Comparison of ENCODE assay signal across 22 cellular contexts in genomic region chr1:97989094-97989680, GRCh38.
DNase-seq lines count a peak whose midpoint lies in the region; TF ChIP-seq lines count a peak whose summit lies in the region.
"Had no signal": no experiment of that assay in that cellular context is flagged by ENCODE, and none has a peak within 500 bp of the region (broad histone marks: within the 10 kb centered on the region; RNA-seq: fewer than 3 reads in every experiment).

No MANE protein-coding gene starts in this region.

- intact Hi-C loops in dorsolateral prefrontal cortex (cut with DNase I), result no loop called here

- DNase-seq in AG10803 (ENCODE audit: low read depth) (peak; percentile 22), HS-5 (ENCODE audit: low read depth) (peak; percentile 56), amniotic epithelial cell (ENCODE audit: low read depth) (peak; percentile 74), fibroblast of pulmonary artery (ENCODE audit: low read depth) (peak; percentile 44), Kasumi-1 (lab: John Stamatoyannopoulos, UW) (no peak), SW 1271 (lab: John Stamatoyannopoulos, UW) (no peak), NCI-H2196 (lab: John Stamatoyannopoulos, UW; ENCODE audit: unreplicated experiment) (no peak), dorsolateral prefrontal cortex (no peak)
- DNase-seq: ACHN; activated CD4-positive, alpha-beta memory T cell treated with anti-CD3 and anti-CD28 coated beads for 36 hours; activated gamma-delta T cell; activated naive CD8-positive, alpha-beta T cell treated with anti-CD3 and anti-CD28 coated beads, Interleukin-2, amount 50 U/mL, for 24 hours; gastrocnemius medialis; H9; hypothalamus; islet precursor cell; NCI-H1048; NCI-H1930; NCI-H446 had no signal

- TF ChIP-seq CTCF in AG10803 (conservative IDR thresholded peaks at IDR 0.05; ENCODE audit: low read length) (no peak), fibroblast of pulmonary artery (IDR thresholded peaks at IDR 0.05; ENCODE audit: low read length, missing control alignments) (no peak), dorsolateral prefrontal cortex (IDR thresholded peaks at IDR 0.05 in 54 of 56, conservative IDR thresholded peaks at IDR 0.05 in 2 of 56; ENCODE audit: low read depth in 1 of 56, partially characterized antibody in 56 of 56) (no peak)

- no peak overlapping the region for H3K27ac ChIP-seq in dorsolateral prefrontal cortex
- H3K27ac ChIP-seq: C4-2B, gastrocnemius medialis, neural progenitor cell, prostate gland had no signal

- no peak overlapping the region for H3K4me3 ChIP-seq in AG10803 (ENCODE audit: low read length)
- H3K4me3 ChIP-seq in fibroblast of pulmonary artery (replicated peaks; ENCODE audit: low read depth, low read length), result no peak overlapping the region
- no peak overlapping the region for H3K4me3 ChIP-seq in dorsolateral prefrontal cortex
- H3K4me3 ChIP-seq: gastrocnemius medialis, neural progenitor cell, prostate gland had no signal

- H3K27me3 ChIP-seq in dorsolateral prefrontal cortex, result no peaks in the 10 kb centered on the region
- H3K27me3 ChIP-seq: gastrocnemius medialis, neural progenitor cell had no signal

Comparison
In these comparisons a context has a peak if more than half of its experiments do, and no peak if none do; other contexts are left out.
1. DNase-seq: peak in AG10803 (single experiment), HS-5 (single experiment), amniotic epithelial cell (single experiment) and fibroblast of pulmonary artery (single experiment); none in Kasumi-1 (0 of 2), SW 1271 (0 of 2), NCI-H2196 (single experiment) and dorsolateral prefrontal cortex (0 of 10).